Comparison of ENCODE assay signal across 34 cellular contexts in the genomic region with DNA sequence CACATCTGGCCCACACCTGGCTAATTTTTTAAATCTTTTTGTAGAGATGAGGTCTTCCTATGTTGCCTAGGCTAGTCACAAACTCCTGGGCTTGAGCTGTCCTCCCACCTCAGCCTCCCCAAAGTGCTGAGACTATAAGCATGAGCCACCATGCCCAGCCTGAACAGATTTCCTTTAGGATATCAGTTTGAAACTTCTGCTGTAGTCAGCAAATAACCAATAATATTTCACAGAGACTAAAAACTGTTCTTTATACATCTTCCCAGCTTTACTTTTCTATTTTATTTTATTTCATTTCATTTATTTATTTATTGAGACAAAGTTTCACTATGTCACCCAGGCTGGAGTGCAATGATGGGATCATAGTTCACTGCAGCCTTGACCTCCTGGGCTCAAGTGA. TPM values are rescaled to one million over a fixed set of nuclear protein-coding genes. Genes with fewer than 3 reads are reported as not detected.
"Had no signal": no experiment of that assay in that cellular context is flagged by ENCODE, and none has a peak within 500 bp of the region (broad histone marks: within the 10 kb centered on the region; RNA-seq: fewer than 3 reads in every experiment).

No MANE protein-coding gene starts in this region.

- H3K4me3 ChIP-seq: adrenal gland, cardiac muscle cell had no signal

- H3K27ac ChIP-seq: adrenal gland, cardiac muscle cell, VCaP had no signal

- FAIRE-seq: astrocyte, bronchial epithelial cell, TTC549 had no signal

- H3K4me1 ChIP-seq: adrenal gland had no signal

- H3K9me3 ChIP-seq: adrenal gland had no signal

- ATAC-seq: activated CD8-positive, alpha-beta T cell treated with anti-CD3 and anti-CD28 coated beads for 36 hours; activated naive CD4-positive, alpha-beta T cell treated with anti-CD3 and anti-CD28 coated beads, Interleukin-2, amount 50 U/mL, for 72 hours; activated T-cell treated with anti-CD3 and anti-CD28 coated beads, Interleukin-2, amount 50 U/mL, for 4 hours; activated T-cell treated with anti-CD3 and anti-CD28 coated beads, Interleukin-2, amount 50 U/mL, for 72 hours; activated T-helper 17 cell treated with anti-CD3 and anti-CD28 coated beads, Interleukin-2, amount 50 U/mL, for 72 hours had no signal

- DNase-seq: activated B cell treated with CpG ODN at 0.5 μM for 24 hours; activated CD4-positive, alpha-beta memory T cell treated with anti-CD3 and anti-CD28 coated beads for 36 hours; activated CD4-positive, alpha-beta T cell treated with anti-CD3 and anti-CD28 coated beads for 4 hours; activated CD4-positive, alpha-beta T cell treated with anti-CD3 and anti-CD28 coated beads, Interleukin-2, amount 50 U/mL, for 1 hour; activated CD4-positive, alpha-beta T cell treated with anti-CD3 and anti-CD28 coated beads, Interleukin-2, amount 50 U/mL, for 4 hours; activated CD4-positive, CD25-positive, alpha-beta regulatory T cell treated with anti-CD3 and anti-CD28 coated beads, Interleukin-2, amount 50 U/mL, for 72 hours; activated CD8-positive, alpha-beta memory T cell treated with anti-CD3 and anti-CD28 coated beads, Interleukin-2, amount 50 U/mL, for 4 hours; activated CD8-positive, alpha-beta T cell treated with anti-CD3 and anti-CD28 coated beads for 36 hours; activated effector memory CD4-positive, alpha-beta T cell treated with anti-CD3 and anti-CD28 coated beads, Interleukin-2, amount 50 U/mL, for 16 hours; activated gamma-delta T cell treated with Interleukin-2 at 50 U/mL for 16 hours; activated naive CD4-positive, alpha-beta T cell; activated naive CD4-positive, alpha-beta T cell treated with anti-CD3 and anti-CD28 coated beads for 36 hours; activated naive CD4-positive, alpha-beta T cell treated with anti-CD3 and anti-CD28 coated beads, Interleukin-2, amount 50 U/mL, for 16 hours; activated naive CD8-positive, alpha-beta T cell treated with anti-CD3 and anti-CD28 coated beads for 36 hours; activated T-cell treated with anti-CD3 and anti-CD28 coated beads for 4 hours; activated T-cell treated with anti-CD3 and anti-CD28 coated beads, Interleukin-2, amount 50 U/mL, for 1 hour; activated T-cell treated with anti-CD3 and anti-CD28 coated beads, Interleukin-2, amount 50 U/mL, for 4 hours; activated T-cell treated with anti-CD3 and anti-CD28 coated beads, Interleukin-2, amount 50 U/mL, for 72 hours; adrenal gland; amniotic stem cell; aorta; caudate nucleus; cerebellar nuclear complex; T-helper 2 cell; T-helper 9 cell had no signal

- H3K27me3 ChIP-seq: adrenal gland, cardiac muscle cell had no signal

RNA-seq across cellular contexts. Expression of a gene that starts 29.9 kb away (rescaled TPM):
- total RNA-seq: activated B cell treated with CpG ODN at 0.5 μM for 24 hours; activated CD4-positive, alpha-beta memory T cell treated with anti-CD3 and anti-CD28 coated beads for 36 hours; activated CD4-positive, alpha-beta T cell treated with anti-CD3 and anti-CD28 coated beads, Interleukin-2, amount 10 ng/mL, durations not matched to agents 24 days and 14 days; activated CD8-positive, alpha-beta memory T cell treated with anti-CD3 and anti-CD28 coated beads for 36 hours; activated naive CD4-positive, alpha-beta T cell treated with anti-CD3 and anti-CD28 coated beads for 36 hours; aorta had no signal
